Comparison of ENCODE assay signal across 8 cellular contexts in genomic region chr3:136196064-136196400, GRCh38. TPM values are rescaled to one million over a fixed set of nuclear protein-coding genes. Genes with fewer than 3 reads are reported as not detected.
DNase-seq lines count a peak whose midpoint lies in the region; ATAC-seq and TF ChIP-seq lines count a peak whose summit lies in the region.

TSS of gene MSL2 (minus strand) at chr3:136196335. CDS start at chr3:136195113, 1,222 bp downstream.

- peak within 1 kb of the TSS; percentile 96 for H3K27ac Mint-ChIP-seq in activated naive CD4-positive, alpha-beta T cell treated with anti-CD3 and anti-CD28 coated beads, Interleukin-2, amount 10 ng/mL, durations not matched to agents 7 days and 5 days
- peak within 1 kb of the TSS; percentile 99 to 100 for H3K27ac Mint-ChIP-seq in T-cell

- peak within 1 kb of the TSS; percentile 90 for H3K4me3 ChIP-seq in fibroblast of mammary gland (ENCODE audit: control insufficient read depth, low read depth, low read length)

- CTCF ChIA-PET in activated naive CD4-positive, alpha-beta T cell treated with anti-CD3 and anti-CD28 coated beads, Interleukin-2, amount 10 ng/mL, durations not matched to agents 7 days and 5 days (lab: Charles Lee): interaction anchor here (2.1 kb wide), 1 partner anchor 557 kb away, joined by 12 read pairs; the partner anchor contains the start of gene STAG1
- CTCF ChIA-PET in T-cell (lab: Charles Lee): interaction anchor here in 1 of 2 donors (0.5 to 4.6 kb wide), 4 partner anchors 13 to 928 kb away, joined by 3 to 31 read pairs (median 5); partner anchors contain the start of gene STAG1

- TF ChIP-seq CTCF in fibroblast of mammary gland (conservative IDR thresholded peaks at IDR 0.05; ENCODE audit: control insufficient read depth, insufficient read depth, low read depth, low read length): no peak

- H3K4me3 Mint-ChIP-seq in activated naive CD4-positive, alpha-beta T cell treated with anti-CD3 and anti-CD28 coated beads, Interleukin-2, amount 10 ng/mL, durations not matched to agents 7 days and 5 days: peak within 1 kb of the TSS; percentile 99
- H3K4me3 Mint-ChIP-seq in T-cell: peak within 1 kb of the TSS; percentile 88 to 99 (median 94)

- H3K4me1 Mint-ChIP-seq in activated naive CD4-positive, alpha-beta T cell treated with anti-CD3 and anti-CD28 coated beads, Interleukin-2, amount 10 ng/mL, durations not matched to agents 7 days and 5 days: peaks cover 31% of the 10 kb centered on the region
- peaks cover 37 to 58% (median 37%) of the 10 kb centered on the region in 3 donors for H3K4me1 Mint-ChIP-seq in T-cell

- peaks cover 35% of the 10 kb centered on the region for H3K36me3 Mint-ChIP-seq in activated naive CD4-positive, alpha-beta T cell treated with anti-CD3 and anti-CD28 coated beads, Interleukin-2, amount 10 ng/mL, durations not matched to agents 7 days and 5 days
- H3K36me3 Mint-ChIP-seq in T-cell: peaks cover 14% of the 10 kb centered on the region

- peaks cover 10% of the 10 kb centered on the region for H3K27me3 Mint-ChIP-seq in activated naive CD4-positive, alpha-beta T cell treated with anti-CD3 and anti-CD28 coated beads, Interleukin-2, amount 10 ng/mL, durations not matched to agents 7 days and 5 days
- no peaks in the 10 kb centered on the region for H3K27me3 Mint-ChIP-seq in T-cell

- no peak for DNase-seq in activated naive CD4-positive, alpha-beta T cell treated with anti-CD3 and anti-CD28 coated beads, Interleukin-2, amount 10 ng/mL, durations not matched to agents 7 days and 5 days
- no peak for DNase-seq in activated naive CD4-positive, alpha-beta T cell treated with Interleukin-2 at 50 U/mL for 16 hours
- DNase-seq in T-cell (no peak), fibroblast of mammary gland (ENCODE audit: low read depth) (no peak), occipital lobe (lab: John Stamatoyannopoulos, UW) (no peak), SKM-1 treated with dmso at 0.1 percent for 144 hours (lab: John Stamatoyannopoulos, UW; ENCODE audit: unreplicated experiment) (no peak), hippocampal formation (lab: John Stamatoyannopoulos, UW) (no peak)

- peak; percentile 47 to 57 (median 52) for ATAC-seq in T-cell (replicated peaks in 1 of 4)
- ATAC-seq in GM19035 (IDR thresholded peaks at IDR 0.05; ENCODE audit: unreplicated experiment): no peak

- peaks cover 5% of the 10 kb centered on the region for H3K9me3 Mint-ChIP-seq in activated naive CD4-positive, alpha-beta T cell treated with anti-CD3 and anti-CD28 coated beads, Interleukin-2, amount 10 ng/mL, durations not matched to agents 7 days and 5 days
- H3K9me3 Mint-ChIP-seq in T-cell: no peaks in the 10 kb centered on the region

- POLR2A ChIA-PET in T-cell (lab: Charles Lee): interaction anchor here (0.5 to 1.8 kb wide), 11 partner anchors 13 to 1978 kb away, joined by 3 to 14 read pairs (median 4); partner anchors contain the start of genes NCK1 (in 2 of the 2) and STAG1 (in 1 of the 2)

RNA-seq across cellular contexts. Expression of gene MSL2, which starts in this region (rescaled TPM):
- total RNA-seq in T-cell (100 to 1,000 TPM in 2 of 5 donors, 10 to 100 TPM in 3; 90.5 to 111 (median 98.4) TPM), occipital lobe (31.5 TPM)
